1 cellular context compared by ENCODE assay signal in genomic region chr15:85716261-85716660, GRCh38.
A peak's percentile ranks its signal among the peaks of the same experiment; 100 is the strongest.
TF ChIP-seq lines count a peak whose summit lies in the region.

No MANE protein-coding gene starts in this region.

TF ChIP-seq in GM12878, 131 proteins besides CTCF, POLR2A, EP300 and RAD21 (continued from another document):
- TF ChIP-seq, protein P1, sequence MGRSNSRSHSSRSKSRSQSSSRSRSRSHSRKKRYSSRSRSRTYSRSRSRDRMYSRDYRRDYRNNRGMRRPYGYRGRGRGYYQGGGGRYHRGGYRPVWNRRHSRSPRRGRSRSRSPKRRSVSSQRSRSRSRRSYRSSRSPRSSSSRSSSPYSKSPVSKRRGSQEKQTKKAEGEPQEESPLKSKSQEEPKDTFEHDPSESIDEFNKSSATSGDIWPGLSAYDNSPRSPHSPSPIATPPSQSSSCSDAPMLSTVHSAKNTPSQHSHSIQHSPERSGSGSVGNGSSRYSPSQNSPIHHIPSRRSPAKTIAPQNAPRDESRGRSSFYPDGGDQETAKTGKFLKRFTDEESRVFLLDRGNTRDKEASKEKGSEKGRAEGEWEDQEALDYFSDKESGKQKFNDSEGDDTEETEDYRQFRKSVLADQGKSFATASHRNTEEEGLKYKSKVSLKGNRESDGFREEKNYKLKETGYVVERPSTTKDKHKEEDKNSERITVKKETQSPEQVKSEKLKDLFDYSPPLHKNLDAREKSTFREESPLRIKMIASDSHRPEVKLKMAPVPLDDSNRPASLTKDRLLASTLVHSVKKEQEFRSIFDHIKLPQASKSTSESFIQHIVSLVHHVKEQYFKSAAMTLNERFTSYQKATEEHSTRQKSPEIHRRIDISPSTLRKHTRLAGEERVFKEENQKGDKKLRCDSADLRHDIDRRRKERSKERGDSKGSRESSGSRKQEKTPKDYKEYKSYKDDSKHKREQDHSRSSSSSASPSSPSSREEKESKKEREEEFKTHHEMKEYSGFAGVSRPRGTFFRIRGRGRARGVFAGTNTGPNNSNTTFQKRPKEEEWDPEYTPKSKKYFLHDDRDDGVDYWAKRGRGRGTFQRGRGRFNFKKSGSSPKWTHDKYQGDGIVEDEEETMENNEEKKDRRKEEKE (IDR thresholded peaks at IDR 0.05) = no peak
- no peak for TF ChIP-seq FOXK2 (IDR thresholded peaks at IDR 0.05)
- TF ChIP-seq RUNX3 (IDR thresholded peaks at IDR 0.05; ENCODE audit: low read length) = peak; percentile 21; the same call in 1 of the 2 replicates
